ENCODE assay signal across 19 cellular contexts in genomic region chrX:130771648-130772312, GRCh38.
A peak's percentile ranks its signal among the peaks of the same experiment; 100 is the strongest.
DNase-seq lines count a peak whose midpoint lies in the region; ATAC-seq and TF ChIP-seq lines count a peak whose summit lies in the region.
"Had no signal": no experiment of that assay in that cellular context is flagged by ENCODE, and none has a peak within 500 bp of the region (broad histone marks: within the 10 kb centered on the region; RNA-seq: fewer than 3 reads in every experiment).

No MANE protein-coding gene starts in this region.

- H4K91ac ChIP-seq in mesenchymal stem cell (ENCODE audit: low read length), result no peak overlapping the region

- ATAC-seq in HCT116, result no peak
- ATAC-seq: gastroesophageal sphincter; naive thymus-derived CD8-positive, alpha-beta T cell; stimulated activated naive CD8-positive, alpha-beta T cell treated with anti-CD3 and anti-CD28 coated beads, Interleukin-15, Interleukin-2, amounts not matched to agents 100 U/mL and 50 U/mL, for 24 hours; T-cell had no signal

- RAD21 ChIA-PET in HCT116 (lab: Charles Lee; ENCODE audit: low non-redundant PET in 1 of 2, low total read pairs in 2 of 2, uncharacterized antibody in 2 of 2, unreplicated experiment in 2 of 2), result no interaction called here

- H3K9me2 ChIP-seq in HCT116 (ENCODE audit: insufficient read depth), result no peaks in the 10 kb centered on the region

- WGBS in mesenchymal stem cell, result 62% methylated on average over 3 of the region's 3 CpGs

- H3K9me3 ChIP-seq in BE2C (no peaks in the 10 kb centered on the region), HCT116 (ENCODE audit: control insufficient read depth in 1 of 2, insufficient read depth in 1 of 2, low read depth in 1 of 2, low read length in 2 of 2) (no peaks in the 10 kb centered on the region), mesenchymal stem cell (ENCODE audit: control insufficient read depth, low read length) (no peaks in the 10 kb centered on the region)
- H3K9me3 ChIP-seq: Caco-2, gastroesophageal sphincter, transverse colon had no signal

- H3K27me3 ChIP-seq in BE2C, result no peaks in the 10 kb centered on the region
- H3K27me3 ChIP-seq in HCT116 (ENCODE audit: insufficient read depth, low read length), result no peaks in the 10 kb centered on the region
- no peaks in the 10 kb centered on the region for H3K27me3 ChIP-seq in mesenchymal stem cell (ENCODE audit: control insufficient read depth in 1 of 2, insufficient read depth in 1 of 2, low read length in 2 of 2)
- H3K27me3 ChIP-seq: gastroesophageal sphincter, transverse colon had no signal

- DNase-seq in BE2C (peak; percentile 30), HCT116 (ENCODE audit: low read depth, low spot score) (no peak), amniotic epithelial cell (ENCODE audit: low read depth) (peak; percentile 5), mesenchymal stem cell (peak; percentile 18), COLO668 (lab: John Stamatoyannopoulos, UW; ENCODE audit: unreplicated experiment) (no peak), kidney tubule cell (ENCODE audit: low spot score) (no peak)
- no peak for DNase-seq in stimulated activated CD4-positive, alpha-beta T cell treated with anti-CD3 and anti-CD28 coated beads, Interleukin-12 subunit alpha, Interleukin-12 subunit beta, amount 100 ng/mL, for 4 hours
- DNase-seq: activated CD4-positive, alpha-beta T cell treated with anti-CD3 and anti-CD28 coated beads for 48 hours; activated effector memory CD4-positive, alpha-beta T cell treated with Interleukin-2 at 50 U/mL for 16 hours; Caco-2; kidney glomerular epithelial cell; naive thymus-derived CD8-positive, alpha-beta T cell; NCI-H2171 treated with DMSO at 0.1 percent for 48 hours; stimulated activated CD4-positive, alpha-beta T cell treated with anti-CD3 and anti-CD28 coated beads, Interleukin-2, amount 100 ng/mL, for 48 hours; stimulated activated naive CD8-positive, alpha-beta T cell treated with anti-CD3 and anti-CD28 coated beads, Interleukin-15, Interleukin-2, amounts not matched to agents 100 U/mL and 50 U/mL, for 24 hours; T-cell; transverse colon had no signal

- no peaks in the 10 kb centered on the region for H3K79me2 ChIP-seq in HCT116 (ENCODE audit: insufficient read depth, low read length)
- H3K79me2 ChIP-seq: parathyroid adenoma had no signal

- peak overlapping the region in 1 of 2 experiments; percentile 11 for H3K14ac ChIP-seq in mesenchymal stem cell (ENCODE audit: low read length in 2 of 2)

- peak overlapping the region in 1 of 2 experiments; percentile 79 for H3K18ac ChIP-seq in mesenchymal stem cell (ENCODE audit: low read depth in 1 of 2, low read length in 2 of 2)

- no peak overlapping the region for H2BK15ac ChIP-seq in mesenchymal stem cell (ENCODE audit: low read depth, poor library complexity, severe bottlenecking)

- TF ChIP-seq CTCF in BE2C (IDR thresholded peaks at IDR 0.05; ENCODE audit: low read depth, low read length), result no peak
- no peak for TF ChIP-seq CTCF in HCT116 (IDR thresholded peaks at IDR 0.05 in 2 of 3, conservative IDR thresholded peaks at IDR 0.05 in 1 of 3; ENCODE audit: borderline replicate concordance in 1 of 3, insufficient read depth in 1 of 3, low read depth in 2 of 3, low read length in 2 of 3)

- no TSS peak for BruUV-seq in HCT116 (replicated peaks; lab: Mats Ljungman, UMichigan)

- no peak overlapping the region for H3K23ac ChIP-seq in mesenchymal stem cell (ENCODE audit: low read length in 2 of 2)

- no peak overlapping the region for H2AK5ac ChIP-seq in mesenchymal stem cell (ENCODE audit: low read length, severe bottlenecking)

- no peak overlapping the region for H3K4ac ChIP-seq in mesenchymal stem cell (ENCODE audit: low read depth in 1 of 2, low read length in 2 of 2)

- peak overlapping the region; percentile 57 for H3K4me2 ChIP-seq in HCT116 (ENCODE audit: low read length)
- H3K4me2 ChIP-seq in mesenchymal stem cell (ENCODE audit: low read length, poor library complexity, severe bottlenecking), result no peak overlapping the region

- intact Hi-C loops in HCT116 (cut with micrococcal nuclease), result no loop called here

- H3K4me3 ChIP-seq in BE2C (ENCODE audit: low read depth, low read length) (peak overlapping the region; percentile 11; the same call in 1 of the 2 replicates), HCT116 (replicated peaks in 1 of 2; ENCODE audit: low read depth in 1 of 2, low read length in 2 of 2) (no peak overlapping the region), mesenchymal stem cell (ENCODE audit: insufficient read depth in 1 of 2, low read depth in 1 of 2, low read length in 2 of 2) (no peak overlapping the region)
- H3K4me3 ChIP-seq: gastroesophageal sphincter, transverse colon had no signal

- H3K36me3 ChIP-seq in BE2C, result no peaks in the 10 kb centered on the region
- H3K36me3 ChIP-seq in HCT116 (ENCODE audit: control insufficient read depth in 1 of 2, insufficient read depth in 2 of 2, low read length in 2 of 2), result no peaks in the 10 kb centered on the region
- no peaks in the 10 kb centered on the region for H3K36me3 ChIP-seq in mesenchymal stem cell (ENCODE audit: control insufficient read depth in 1 of 2, insufficient read depth in 2 of 2, low read depth in 1 of 2, low read length in 2 of 2)
- H3K36me3 ChIP-seq: gastroesophageal sphincter, transverse colon had no signal

- no peak overlapping the region for H2BK120ac ChIP-seq in mesenchymal stem cell (ENCODE audit: low read depth, low read length)

- H4K8ac ChIP-seq in mesenchymal stem cell (ENCODE audit: low read length), result no peak overlapping the region

- no peak for TF ChIP-seq RAD21 in HCT116 (IDR thresholded peaks at IDR 0.05; ENCODE audit: low read depth)

- H2BK5ac ChIP-seq in mesenchymal stem cell (ENCODE audit: low read depth, low read length, poor library complexity, severe bottlenecking), result no peak overlapping the region

- CTCF ChIA-PET in HCT116 (lab: Charles Lee), result no interaction called here

- H2BK12ac ChIP-seq in mesenchymal stem cell (ENCODE audit: low read length in 2 of 2), result peak overlapping the region in 1 of 2 experiments; percentile 39

- no peak for TF ChIP-seq POLR2A in HCT116 (IDR thresholded peaks at IDR 0.05; ENCODE audit: borderline replicate concordance, extremely low read depth, insufficient read depth, insufficient read length)

- peaks cover 5% of the 10 kb centered on the region; the same call in 1 of the 2 replicates for H3K4me1 ChIP-seq in BE2C
- peaks cover 3 to 30% of the 10 kb centered on the region in 2 experiments for H3K4me1 ChIP-seq in HCT116 (ENCODE audit: control insufficient read depth in 1 of 2, insufficient read depth in 2 of 2, low read length in 2 of 2)
- H3K4me1 ChIP-seq in mesenchymal stem cell (ENCODE audit: control insufficient read depth, insufficient read depth, low read depth, low read length), result peaks cover 2% of the 10 kb centered on the region
- H3K4me1 ChIP-seq: Caco-2, gastroesophageal sphincter, parathyroid adenoma, transverse colon had no signal

- no peak overlapping the region for H3K9ac ChIP-seq in HCT116 (ENCODE audit: low read length)
- peak overlapping the region; percentile 39 for H3K9ac ChIP-seq in mesenchymal stem cell (ENCODE audit: low read length)
- H3K9ac ChIP-seq: parathyroid adenoma had no signal

- H4K20me1 ChIP-seq in HCT116 (ENCODE audit: insufficient read depth), result no peaks in the 10 kb centered on the region

- H3K79me1 ChIP-seq in mesenchymal stem cell (replicated peaks; ENCODE audit: low read length, poor library complexity, severe bottlenecking), result no peaks in the 10 kb centered on the region

- H3K27ac ChIP-seq in HCT116 (ENCODE audit: low read depth, low read length) (no peak overlapping the region), mesenchymal stem cell (ENCODE audit: low read length, poor library complexity, severe bottlenecking) (no peak overlapping the region)
- H3K27ac ChIP-seq: gastroesophageal sphincter, parathyroid adenoma, transverse colon had no signal

- H2AFZ ChIP-seq in HCT116 (ENCODE audit: low read depth, low read length, poor library complexity, severe bottlenecking) (no peak overlapping the region), mesenchymal stem cell (ENCODE audit: low read depth, low read length) (no peak overlapping the region)
- H2AFZ ChIP-seq: parathyroid adenoma had no signal

- POLR2A ChIA-PET in HCT116 (lab: Charles Lee), result no interaction called here

TF ChIP-seq in HCT116, 20 proteins besides CTCF, POLR2A, EP300 and RAD21 (continues in another document):
- TF ChIP-seq ELF1 (IDR thresholded peaks at IDR 0.05; ENCODE audit: borderline replicate concordance, low read depth) (no peak), EGR1 (IDR thresholded peaks at IDR 0.05; ENCODE audit: low read depth) (no peak), EZH2phosphoT487 (IDR thresholded peaks at IDR 0.05; ENCODE audit: borderline replicate concordance) (no peak), ZNF274 (IDR thresholded peaks at IDR 0.05; ENCODE audit: low read depth, low read length) (no peak), FOSL1 (IDR thresholded peaks at IDR 0.05; ENCODE audit: low read depth) (no peak), SRF (IDR thresholded peaks at IDR 0.05; ENCODE audit: low read depth) (no peak), SP1 (IDR thresholded peaks at IDR 0.05; ENCODE audit: low read depth) (no peak), JUND (IDR thresholded peaks at IDR 0.05) (no peak), EZH2 (IDR thresholded peaks at IDR 0.05) (no peak)
- TF ChIP-seq, protein P1, sequence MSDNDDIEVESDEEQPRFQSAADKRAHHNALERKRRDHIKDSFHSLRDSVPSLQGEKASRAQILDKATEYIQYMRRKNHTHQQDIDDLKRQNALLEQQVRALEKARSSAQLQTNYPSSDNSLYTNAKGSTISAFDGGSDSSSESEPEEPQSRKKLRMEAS (IDR thresholded peaks at IDR 0.05), result no peak

Comparison
In these comparisons a context has a peak if more than half of its experiments do, and no peak if none do; other contexts are left out.
1. DNase-seq: peak in BE2C (single experiment), amniotic epithelial cell (single experiment) and mesenchymal stem cell (single experiment); none in HCT116 (single experiment), COLO668 (single experiment), stimulated activated CD4-positive, alpha-beta T cell treated with anti-CD3 and anti-CD28 coated beads, Interleukin-12 subunit alpha, Interleukin-12 subunit beta, amount 100 ng/mL, for 4 hours (single experiment) and kidney tubule cell (single experiment).